8 cellular contexts compared by ENCODE assay signal in genomic region chr14:79011091-79011919, GRCh38.
A peak's percentile ranks its signal among the peaks of the same experiment; 100 is the strongest.
DNase-seq lines count a peak whose midpoint lies in the region; ATAC-seq, FAIRE-seq and TF ChIP-seq lines count a peak whose summit lies in the region.

No MANE protein-coding gene starts in this region.

- FAIRE-seq in HTR-8/SVneo (lab: Jason Lieb, UNC), result peak; percentile 33

- H3K4me1 ChIP-seq in RWPE2 (ENCODE audit: insufficient read depth, poor library complexity, severe bottlenecking), result peaks cover 12% of the 10 kb centered on the region

- no peaks in the 10 kb centered on the region for H3K36me3 ChIP-seq in RWPE2 (ENCODE audit: low read depth)

- no peak overlapping the region for H3K4me3 ChIP-seq in RWPE2 (ENCODE audit: severe bottlenecking)
- H3K4me3 ChIP-seq in foreskin fibroblast (ENCODE audit: low read depth in 1 of 2, low read length in 2 of 2), result no peak overlapping the region

- peak overlapping the region; percentile 82 for H3K27ac ChIP-seq in RWPE2 (ENCODE audit: poor library complexity, severe bottlenecking)

- TF ChIP-seq CTCF in RWPE2 (IDR thresholded peaks at IDR 0.05; ENCODE audit: poor library complexity, severe bottlenecking) (peak; percentile 85), foreskin fibroblast (IDR thresholded peaks at IDR 0.05; ENCODE audit: low read depth, low read length) (peak; percentile 19)

- no peaks in the 10 kb centered on the region for H3K27me3 ChIP-seq in RWPE2 (ENCODE audit: insufficient read depth, poor library complexity, severe bottlenecking)

- DNase-seq in DMS153 treated with DMSO at 0.1 percent for 48 hours (lab: John Stamatoyannopoulos, UW; ENCODE audit: unreplicated experiment) (peak; percentile 53), HTR-8/SVneo (ENCODE audit: insufficient read length, low spot score) (peak; percentile 31), RWPE2 (ENCODE audit: low spot score) (peak; percentile 65), foreskin fibroblast (peak; percentile 79 to 81), superior temporal gyrus (ENCODE audit: extremely low spot score) (peak; percentile 85)
- no peak for DNase-seq in activated naive CD4-positive, alpha-beta T cell treated with anti-CD3 and anti-CD28 coated beads, Interleukin-2, amount 50 U/mL, for 16 hours

- ATAC-seq in RWPE2 (ENCODE audit: low read depth), result peak; percentile 97
- no peak for ATAC-seq in GM19395 (IDR thresholded peaks at IDR 0.05; ENCODE audit: unreplicated experiment)
- ATAC-seq in GM18867 (IDR thresholded peaks at IDR 0.05; ENCODE audit: unreplicated experiment), result no peak

- no peaks in the 10 kb centered on the region for H3K9me3 ChIP-seq in RWPE2 (ENCODE audit: severe bottlenecking)
